Comparison of ENCODE assay signal across 16 cellular contexts in genomic region chr13:56352356-56352755, GRCh38.
"Had no signal": no experiment of that assay in that cellular context is flagged by ENCODE, and none has a peak within 500 bp of the region (broad histone marks: within the 10 kb centered on the region; RNA-seq: fewer than 3 reads in every experiment).

No MANE protein-coding gene starts in this region.

- ATAC-seq: activated CD8-positive, alpha-beta T cell treated with anti-CD3 and anti-CD28 coated beads for 36 hours; activated T-helper 17 cell treated with anti-CD3 and anti-CD28 coated beads, Interleukin-2, amount 50 U/mL, for 72 hours; upper lobe of right lung had no signal

- H3K27ac Mint-ChIP-seq: activated CD4-positive, alpha-beta T cell treated with anti-CD3 and anti-CD28 coated beads, Interleukin-2, amount 10 ng/mL, durations not matched to agents 24 days and 14 days; activated CD8-positive, alpha-beta T cell treated with anti-CD3 and anti-CD28 coated beads for 36 hours; activated naive CD8-positive, alpha-beta T cell treated with anti-CD3 and anti-CD28 coated beads for 36 hours; activated T-helper 17 cell treated with anti-CD3 and anti-CD28 coated beads, Interleukin-2, amount 50 U/mL, for 72 hours had no signal

- H3K36me3 Mint-ChIP-seq: activated naive CD8-positive, alpha-beta T cell treated with anti-CD3 and anti-CD28 coated beads for 36 hours had no signal

- H3K27me3 Mint-ChIP-seq: activated CD4-positive, alpha-beta T cell treated with anti-CD3 and anti-CD28 coated beads, Interleukin-2, amount 10 ng/mL, durations not matched to agents 24 days and 14 days; activated CD8-positive, alpha-beta T cell treated with anti-CD3 and anti-CD28 coated beads for 36 hours; activated naive CD8-positive, alpha-beta T cell treated with anti-CD3 and anti-CD28 coated beads for 36 hours; activated T-helper 17 cell treated with anti-CD3 and anti-CD28 coated beads, Interleukin-2, amount 50 U/mL, for 72 hours had no signal

- DNase-seq: activated CD4-positive, alpha-beta T cell treated with anti-CD3 and anti-CD28 coated beads, Interleukin-2, amount 10 ng/mL, durations not matched to agents 24 days and 14 days; activated CD8-positive, alpha-beta T cell treated with anti-CD3 and anti-CD28 coated beads for 36 hours; activated naive CD4-positive, alpha-beta T cell; activated naive CD8-positive, alpha-beta T cell treated with anti-CD3 and anti-CD28 coated beads for 36 hours; activated T-cell treated with anti-CD3 and anti-CD28 coated beads, Interleukin-2, amount 50 U/mL, for 1 hour; amniotic stem cell; brain microvascular endothelial cell; esophagus squamous epithelium; midbrain; occipital lobe; posterior cingulate gyrus; retina; stimulated activated naive CD4-positive, alpha-beta T cell; T-helper 9 cell; upper lobe of right lung had no signal

- H3K4me1 Mint-ChIP-seq: activated CD4-positive, alpha-beta T cell treated with anti-CD3 and anti-CD28 coated beads, Interleukin-2, amount 10 ng/mL, durations not matched to agents 24 days and 14 days; activated naive CD8-positive, alpha-beta T cell treated with anti-CD3 and anti-CD28 coated beads for 36 hours; activated T-helper 17 cell treated with anti-CD3 and anti-CD28 coated beads, Interleukin-2, amount 50 U/mL, for 72 hours had no signal

- H3K4me3 Mint-ChIP-seq: activated CD4-positive, alpha-beta T cell treated with anti-CD3 and anti-CD28 coated beads, Interleukin-2, amount 10 ng/mL, durations not matched to agents 24 days and 14 days; activated CD8-positive, alpha-beta T cell treated with anti-CD3 and anti-CD28 coated beads for 36 hours; activated naive CD8-positive, alpha-beta T cell treated with anti-CD3 and anti-CD28 coated beads for 36 hours; activated T-helper 17 cell treated with anti-CD3 and anti-CD28 coated beads, Interleukin-2, amount 50 U/mL, for 72 hours had no signal
